In the genomic region with DNA sequence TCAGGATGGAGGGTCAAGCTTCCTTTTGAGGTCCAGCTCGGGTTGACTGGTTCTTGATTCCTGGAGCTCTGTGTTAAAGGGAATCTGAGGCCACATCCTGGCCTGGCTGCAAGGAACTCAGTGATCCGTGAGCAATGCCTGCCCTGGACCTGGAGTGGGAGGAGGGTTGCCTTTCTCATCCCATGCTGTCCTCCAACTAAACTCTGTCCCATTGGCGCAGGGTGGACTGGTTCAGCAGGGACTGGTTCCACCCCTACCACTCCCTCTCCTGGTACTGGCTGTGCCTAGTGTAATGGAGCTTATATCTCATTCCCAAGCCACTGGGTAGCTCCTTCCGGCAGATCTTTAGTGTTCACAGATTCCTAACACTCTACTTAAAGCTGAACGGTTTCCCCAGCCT, we compare ENCODE assay signal across 27 cellular contexts. TPM values are rescaled to one million over a fixed set of nuclear protein-coding genes. Genes with fewer than 3 reads are reported as not detected.
DNase-seq lines count a peak whose midpoint lies in the region; ATAC-seq and TF ChIP-seq lines count a peak whose summit lies in the region.
"Had no signal": no experiment of that assay in that cellular context is flagged by ENCODE, and none has a peak within 500 bp of the region (broad histone marks: within the 10 kb centered on the region; RNA-seq: fewer than 3 reads in every experiment).

No MANE protein-coding gene starts in this region.

- no peaks in the 10 kb centered on the region for H3K27me3 ChIP-seq in neural progenitor cell
- no peaks in the 10 kb centered on the region for H3K27me3 ChIP-seq in thoracic aorta (replicated peaks; ENCODE audit: insufficient read depth)
- no peaks in the 10 kb centered on the region for H3K27me3 ChIP-seq in upper lobe of left lung

- DNase-seq in dedifferentiated amniotic fluid mesenchymal stem cell (ENCODE audit: extremely low spot score) (peak; percentile 49), neural progenitor cell (ENCODE audit: low spot score) (no peak), thoracic aorta (ENCODE audit: low spot score) (no peak), NCI-H1092 treated with DMSO at 0.1 percent for 48 hours (lab: John Stamatoyannopoulos, UW) (no peak), AG08396 (ENCODE audit: low spot score) (no peak), upper lobe of left lung (no peak)
- DNase-seq: activated B cell treated with CpG ODN at 0.5 μM for 24 hours; activated CD4-positive, alpha-beta T cell treated with anti-CD3 and anti-CD28 coated beads, Interleukin-2, amount 50 U/mL, for 1 hour; activated naive CD4-positive, alpha-beta T cell; activated T-cell treated with anti-CD3 and anti-CD28 coated beads, Interleukin-2, amount 50 U/mL, for 48 hours; brain microvascular endothelial cell; effector CD8-positive, alpha-beta T cell; erythroblast; foreskin melanocyte; KG1; left colon; NCI-H2171; NCI-H510A; psoas muscle; stomach; transverse colon had no signal

- H3K9me3 Mint-ChIP-seq in neural progenitor cell, result no peaks in the 10 kb centered on the region
- H3K9me3 Mint-ChIP-seq: activated B cell treated with CpG ODN at 0.5 μM for 24 hours, neural crest cell had no signal

- H3F3A ChIP-seq in neural progenitor cell (ENCODE audit: low read depth), result no peaks in the 10 kb centered on the region

- no peak overlapping the region for H3K4me3 ChIP-seq in neural progenitor cell
- no peak overlapping the region for H3K4me3 ChIP-seq in thoracic aorta
- no peak overlapping the region for H3K4me3 ChIP-seq in upper lobe of left lung
- H3K4me3 ChIP-seq: psoas muscle, stomach, transverse colon had no signal

- peaks cover 19% of the 10 kb centered on the region for H3K27me3 Mint-ChIP-seq in neural progenitor cell (ENCODE audit: insufficient read depth, low read depth)

- no peak overlapping the region for H3K9ac ChIP-seq in neural progenitor cell

- no peaks in the 10 kb centered on the region for H4K20me1 ChIP-seq in neural progenitor cell (ENCODE audit: low read depth)

- H3K4me1 Mint-ChIP-seq in neural progenitor cell, result peaks cover 20% of the 10 kb centered on the region
- H3K4me1 Mint-ChIP-seq: activated B cell treated with CpG ODN at 0.5 μM for 24 hours, memory B cell had no signal

- WGBS in upper lobe of left lung, 2 donors, result 69 to 75% methylated on average over 3 to 5 of the region's 5 CpGs

- peak overlapping the region; percentile 72 for H3K27ac Mint-ChIP-seq in neural progenitor cell
- H3K27ac Mint-ChIP-seq: activated B cell treated with CpG ODN at 0.5 μM for 24 hours, memory B cell had no signal

- TF ChIP-seq POLR2A in upper lobe of left lung (IDR thresholded peaks at IDR 0.05), result no peak

- peaks cover 15% of the 10 kb centered on the region for H3K4me1 ChIP-seq in neural progenitor cell
- H3K4me1 ChIP-seq in thoracic aorta (ENCODE audit: control insufficient read depth in 1 of 2, low read depth in 2 of 2), result peaks cover 23 to 50% of the 10 kb centered on the region in 2 donors
- H3K4me1 ChIP-seq in upper lobe of left lung, result peaks cover 0 to 14% (median 7%) of the 10 kb centered on the region in 4 donors
- H3K4me1 ChIP-seq: psoas muscle had no signal

- peak; percentile 11; the same call in 1 of the 2 replicates for TF ChIP-seq EP300 in Ishikawa (IDR thresholded peaks at IDR 0.05; ENCODE audit: borderline replicate concordance)
- no peak for TF ChIP-seq EP300 in upper lobe of left lung (IDR thresholded peaks at IDR 0.05)

- ATAC-seq in thoracic aorta (ENCODE audit: insufficient number of reproducible peaks, low FRiP score, low read depth) (no peak), upper lobe of left lung (ENCODE audit: low FRiP score in 2 of 2) (no peak)
- ATAC-seq: left colon, psoas muscle, Right ventricle myocardium inferior had no signal

- H3K36me3 Mint-ChIP-seq in neural progenitor cell, result no peaks in the 10 kb centered on the region

- no peak overlapping the region for H3K4me2 ChIP-seq in neural progenitor cell

- H3K79me2 ChIP-seq in neural progenitor cell (ENCODE audit: low read depth), result no peaks in the 10 kb centered on the region

- peak overlapping the region; percentile 40 for H2AFZ ChIP-seq in neural progenitor cell (replicated peaks)

- TF ChIP-seq CTCF in neural progenitor cell (IDR thresholded peaks at IDR 0.05), result no peak
- TF ChIP-seq CTCF in thoracic aorta (IDR thresholded peaks at IDR 0.05), result no peak
- no peak for TF ChIP-seq CTCF in upper lobe of left lung (IDR thresholded peaks at IDR 0.05)

- no peak overlapping the region for H3K27ac ChIP-seq in neural progenitor cell
- peak overlapping the region; percentile 83 to 88 for H3K27ac ChIP-seq in thoracic aorta
- H3K27ac ChIP-seq in upper lobe of left lung, result peak overlapping the region in 1 of 4 donors; percentile 17
- H3K27ac ChIP-seq: brain microvascular endothelial cell, C4-2B, psoas muscle, stomach, transverse colon had no signal

- no peaks in the 10 kb centered on the region for H3K36me3 ChIP-seq in neural progenitor cell
- H3K36me3 ChIP-seq in thoracic aorta, result no peaks in the 10 kb centered on the region
- H3K36me3 ChIP-seq in upper lobe of left lung, result no peaks in the 10 kb centered on the region
- H3K36me3 ChIP-seq: brain microvascular endothelial cell, stomach, transverse colon had no signal

- no peak; the same call in 1 of the 2 replicates for TF ChIP-seq RAD21 in Ishikawa (IDR thresholded peaks at IDR 0.05; ENCODE audit: low read depth)

- no peak overlapping the region for H3K4me3 Mint-ChIP-seq in neural progenitor cell
- H3K4me3 Mint-ChIP-seq: activated B cell treated with CpG ODN at 0.5 μM for 24 hours, memory B cell, neural crest cell had no signal

- H3K9me3 ChIP-seq in neural progenitor cell (ENCODE audit: low read depth) (no peaks in the 10 kb centered on the region), thoracic aorta (no peaks in the 10 kb centered on the region), upper lobe of left lung (no peaks in the 10 kb centered on the region)
- H3K9me3 ChIP-seq: psoas muscle, stomach, transverse colon had no signal

TF ChIP-seq in Ishikawa, 13 proteins besides CTCF, POLR2A, EP300 and RAD21:
- TF ChIP-seq NFIC (IDR thresholded peaks at IDR 0.05) (no peak), YY1 (IDR thresholded peaks at IDR 0.05; ENCODE audit: low read depth) (0 out of 2 replicates have a peak, but pooled peaks have one; percentile 34)
- TF ChIP-seq, protein P1, sequence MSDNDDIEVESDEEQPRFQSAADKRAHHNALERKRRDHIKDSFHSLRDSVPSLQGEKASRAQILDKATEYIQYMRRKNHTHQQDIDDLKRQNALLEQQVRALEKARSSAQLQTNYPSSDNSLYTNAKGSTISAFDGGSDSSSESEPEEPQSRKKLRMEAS (IDR thresholded peaks at IDR 0.05), result peak; percentile 52; the same call in 1 of the 2 replicates

RNA-seq across cellular contexts. Expression of a gene that starts 3.9 kb away (rescaled TPM):
- 0.09 TPM in 1 of 2 replicates, not detected in the other for total RNA-seq in neural progenitor cell (ENCODE audit: low replicate concordance)
- total RNA-seq in thoracic aorta, result 10 to 100 TPM; 56.6 to 73.8 TPM
- total RNA-seq in upper lobe of left lung, result 10 to 100 TPM in 4 of 6 donors, 1 to 10 TPM in 2; 7.8 to 40.9 (median 19.9) TPM
- total RNA-seq: OCI-LY7 had no signal
